8 cellular contexts compared by ENCODE assay signal in the genomic region with DNA sequence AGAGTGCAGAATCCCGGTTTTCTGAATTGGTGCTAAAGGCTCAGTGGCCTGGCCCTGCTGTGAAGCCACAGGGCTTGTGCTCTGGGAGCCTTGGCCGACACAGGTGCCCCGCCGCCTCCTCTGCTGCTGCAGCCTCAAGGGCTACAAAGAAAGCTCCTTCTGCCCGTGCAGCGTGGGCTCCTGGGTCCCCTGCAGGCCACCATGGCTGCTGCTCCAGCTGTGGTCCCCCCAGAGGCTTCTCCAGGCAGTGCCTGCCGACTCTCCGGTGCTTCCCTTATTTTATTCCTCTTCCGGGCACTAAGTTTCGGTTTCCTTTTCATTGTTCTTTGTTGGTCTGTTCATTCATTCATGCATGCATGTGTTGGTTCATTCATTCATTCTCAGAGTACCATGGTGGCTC. TPM values are rescaled to one million over a fixed set of nuclear protein-coding genes. Genes with fewer than 3 reads are reported as not detected.
DNase-seq lines count a peak whose midpoint lies in the region; ATAC-seq and TF ChIP-seq lines count a peak whose summit lies in the region.

No MANE protein-coding gene starts in this region.

- no peak overlapping the region for H2AFZ ChIP-seq in mammary epithelial cell (ENCODE audit: low read depth, low read length)

- peaks cover 71% of the 10 kb centered on the region for H3K4me1 ChIP-seq in mammary epithelial cell (ENCODE audit: insufficient read depth, low read length)

- no peaks in the 10 kb centered on the region for H3K36me3 ChIP-seq in mammary epithelial cell (ENCODE audit: insufficient read depth, low read length)

- no peaks in the 10 kb centered on the region for H3K27me3 Mint-ChIP-seq in activated CD4-positive, alpha-beta T cell treated with anti-CD3 and anti-CD28 coated beads, Interleukin-2, amount 10 ng/mL, durations not matched to agents 24 days and 14 days

- peak overlapping the region; percentile 52 for H3K4me3 Mint-ChIP-seq in activated CD4-positive, alpha-beta T cell treated with anti-CD3 and anti-CD28 coated beads, Interleukin-2, amount 10 ng/mL, durations not matched to agents 24 days and 14 days

- H3K27ac ChIP-seq in mammary epithelial cell (ENCODE audit: insufficient read depth, low read depth, low read length) (peak overlapping the region; percentile 56), skin epidermis (peak overlapping the region in 11 of 21 experiments; percentile 11 to 54 (median 35))

- BruUV-seq in mammary epithelial cell (replicated peaks; lab: Mats Ljungman, UMichigan) = no TSS peak

- peak; percentile 70 for DNase-seq in activated CD4-positive, alpha-beta T cell treated with anti-CD3 and anti-CD28 coated beads, Interleukin-2, amount 10 ng/mL, durations not matched to agents 24 days and 14 days
- DNase-seq in activated CD4-positive, alpha-beta T cell treated with anti-CD3 and anti-CD28 coated beads for 4 hours = no peak
- DNase-seq in mammary epithelial cell (no peak), NCI-H1436 treated with DMSO at 0.1 percent for 48 hours (lab: John Stamatoyannopoulos, UW) (no peak), D341Med (ENCODE audit: low spot score) (no peak), H4 (ENCODE audit: low spot score) (no peak)

- H3K9me3 ChIP-seq in mammary epithelial cell (replicated peaks; ENCODE audit: insufficient read depth, low read length) = no peaks in the 10 kb centered on the region

- in situ Hi-C loops in mammary epithelial cell (cut with MboI; ENCODE audit: low sequenced_read_pairs in 2 of 2) = no loop called here

- peaks cover 5% of the 10 kb centered on the region for H3K36me3 Mint-ChIP-seq in activated CD4-positive, alpha-beta T cell treated with anti-CD3 and anti-CD28 coated beads, Interleukin-2, amount 10 ng/mL, durations not matched to agents 24 days and 14 days (ENCODE audit: low read depth)

- CTCF ChIA-PET in mammary epithelial cell (lab: Charles Lee; ENCODE audit: low non-redundant PET) = no interaction called here

- peak in 1 of 2 donors; percentile 37 for TF ChIP-seq CTCF in mammary epithelial cell (conservative IDR thresholded peaks at IDR 0.05 in 1 of 2, IDR thresholded peaks at IDR 0.05 in 1 of 2; ENCODE audit: extremely low read depth in 1 of 2, insufficient read depth in 1 of 2, low read depth in 1 of 2, low read length in 2 of 2)

- H3K27ac Mint-ChIP-seq in activated CD4-positive, alpha-beta T cell treated with anti-CD3 and anti-CD28 coated beads, Interleukin-2, amount 10 ng/mL, durations not matched to agents 24 days and 14 days = peak overlapping the region; percentile 39

- H3K4me3 ChIP-seq in mammary epithelial cell (replicated peaks in 1 of 3; ENCODE audit: insufficient read depth in 1 of 3, low read depth in 2 of 3, low read length in 3 of 3) = peak overlapping the region in 2 of 3 experiments; percentile 19 to 21
- no peak overlapping the region for H3K4me3 ChIP-seq in skin epidermis

- dilution Hi-C loops in mammary epithelial cell (cut with HindIII; ENCODE audit: low sequenced_read_pairs) = no loop called here

- H3K9ac ChIP-seq in mammary epithelial cell (ENCODE audit: insufficient read depth, low read length) = peak overlapping the region; percentile 39

- H3K4me1 Mint-ChIP-seq in activated CD4-positive, alpha-beta T cell treated with anti-CD3 and anti-CD28 coated beads, Interleukin-2, amount 10 ng/mL, durations not matched to agents 24 days and 14 days = peaks cover 33% of the 10 kb centered on the region

- H3K9me3 Mint-ChIP-seq in activated CD4-positive, alpha-beta T cell treated with anti-CD3 and anti-CD28 coated beads, Interleukin-2, amount 10 ng/mL, durations not matched to agents 24 days and 14 days = no peaks in the 10 kb centered on the region

- no peaks in the 10 kb centered on the region for H4K20me1 ChIP-seq in mammary epithelial cell (ENCODE audit: insufficient read depth, low read length)

- H3K4me2 ChIP-seq in mammary epithelial cell (ENCODE audit: insufficient read depth, low read depth, low read length) = peak overlapping the region; percentile 79

- intact Hi-C loops in activated CD4-positive, alpha-beta T cell treated with anti-CD3 and anti-CD28 coated beads, Interleukin-2, amount 10 ng/mL, durations not matched to agents 24 days and 14 days (cut with micrococcal nuclease) = no loop called here
- intact Hi-C loops in mammary epithelial cell (cut with micrococcal nuclease) = no loop called here

- 45% methylated on average over 6 of the region's 10 CpGs for WGBS in mammary epithelial cell (ENCODE audit: low coverage, missing lambda C conversion rate)

- H3K79me2 ChIP-seq in mammary epithelial cell (ENCODE audit: insufficient read depth, low read length) = peaks cover 87% of the 10 kb centered on the region

- no peaks in the 10 kb centered on the region for H3K27me3 ChIP-seq in mammary epithelial cell (ENCODE audit: insufficient read depth, low read length)

- peak; percentile 51 for ATAC-seq in HG03103 (IDR thresholded peaks at IDR 0.05; ENCODE audit: low read depth, unreplicated experiment)

RNA-seq across cellular contexts. Expression of gene CMIP, which starts 53.1 kb away (rescaled TPM):
- 40.0 and 42.9 TPM in 2 replicates for total RNA-seq in activated CD4-positive, alpha-beta T cell treated with anti-CD3 and anti-CD28 coated beads, Interleukin-2, amount 10 ng/mL, durations not matched to agents 24 days and 14 days
- total RNA-seq in mammary epithelial cell = 10 to 100 TPM; 44.5 to 98.5 TPM
- polyA plus RNA-seq in mammary epithelial cell = 15.7 TPM
- 61.9 TPM for polyA minus RNA-seq in mammary epithelial cell
- 1.9 and 4.1 TPM in 2 replicates for total RNA-seq in H4 (2014; rRNA removed; shearing (Covaris generic))

Comparison
In these comparisons a context has a peak if more than half of its experiments do, and no peak if none do; other contexts are left out.
1. H3K4me3 ChIP-seq: peak in mammary epithelial cell (2 of 3); none in skin epidermis (0 of 7).